Comparison of ENCODE assay signal across 23 cellular contexts in genomic region chr2:240255165-240255491, GRCh38.
DNase-seq lines count a peak whose midpoint lies in the region; ATAC-seq and TF ChIP-seq lines count a peak whose summit lies in the region.
"Had no signal": no experiment of that assay in that cellular context is flagged by ENCODE, and none has a peak within 500 bp of the region (broad histone marks: within the 10 kb centered on the region; RNA-seq: fewer than 3 reads in every experiment).

No MANE protein-coding gene starts in this region.

- BruUV-seq in A673 (replicated peaks; lab: Mats Ljungman, UMichigan) = no TSS peak

- peak; percentile 6 for DNase-seq in activated CD8-positive, alpha-beta T cell treated with anti-CD3 and anti-CD28 coated beads, Interleukin-2, amount 10 ng/mL, durations not matched to agents 7 days and 5 days
- no peak for DNase-seq in activated CD8-positive, alpha-beta T cell treated with anti-CD3 and anti-CD28 coated beads for 36 hours
- DNase-seq in mesenteric fat pad (ENCODE audit: low spot score) = peak; percentile 82
- peak; percentile 23 for DNase-seq in stomach
- no peak for DNase-seq in naive thymus-derived CD8-positive, alpha-beta T cell
- no peak for DNase-seq in A673 (ENCODE audit: low spot score)
- DNase-seq: activated CD8-positive, alpha-beta memory T cell treated with anti-CD3 and anti-CD28 coated beads, Interleukin-2, amount 10 ng/mL, durations not matched to agents 7 days and 5 days; cerebellar nuclear complex; DMS79; GF-D8; GOT3; Karpas-422; left colon; NCI-H1694; NCI-H2171 treated with DMSO at 0.1 percent for 48 hours; NCI-H524 treated with DMSO at 0.1 percent for 48 hours had no signal

- no peak for ATAC-seq in activated CD8-positive, alpha-beta T cell treated with anti-CD3 and anti-CD28 coated beads, Interleukin-2, amount 10 ng/mL, durations not matched to agents 7 days and 5 days
- ATAC-seq in activated CD8-positive, alpha-beta T cell treated with anti-CD3 and anti-CD28 coated beads for 36 hours = no peak
- ATAC-seq in naive thymus-derived CD8-positive, alpha-beta T cell = no peak
- ATAC-seq in HG02588 (IDR thresholded peaks at IDR 0.05; ENCODE audit: unreplicated experiment) = no peak
- ATAC-seq: activated CD8-positive, alpha-beta memory T cell treated with anti-CD3 and anti-CD28 coated beads, Interleukin-2, amount 10 ng/mL, durations not matched to agents 7 days and 5 days; heart left ventricle; left colon; natural killer cell treated with Interleukin-12 subunit alpha and Interleukin-12 subunit beta and Interleukin-15 and Interleukin-18, amount 100 ng/mL, for 72 hours had no signal

- CTCF ChIA-PET in activated CD8-positive, alpha-beta T cell treated with anti-CD3 and anti-CD28 coated beads, Interleukin-2, amount 10 ng/mL, durations not matched to agents 7 days and 5 days (lab: Charles Lee) = no interaction called here
- CTCF ChIA-PET in activated CD8-positive, alpha-beta T cell treated with anti-CD3 and anti-CD28 coated beads for 36 hours (lab: Charles Lee) = no interaction called here
- CTCF ChIA-PET in A673 (lab: Charles Lee) = no interaction called here

- no peaks in the 10 kb centered on the region for H3K9me3 ChIP-seq in stomach
- no peaks in the 10 kb centered on the region for H3K9me3 ChIP-seq in A673 (ENCODE audit: low read depth, low read length, poor library complexity, severe bottlenecking)
- H3K9me3 ChIP-seq: heart left ventricle, SJSA1 had no signal

- H3K27ac Mint-ChIP-seq in activated CD8-positive, alpha-beta T cell treated with anti-CD3 and anti-CD28 coated beads, Interleukin-2, amount 10 ng/mL, durations not matched to agents 7 days and 5 days = no peak overlapping the region
- no peak overlapping the region for H3K27ac Mint-ChIP-seq in activated CD8-positive, alpha-beta T cell treated with anti-CD3 and anti-CD28 coated beads for 36 hours
- peak overlapping the region in 4 of 5 experiments; percentile 14 to 86 (median 36) for H3K27ac Mint-ChIP-seq in brain
- peak overlapping the region in 1 of 10 donors; percentile 47 for H3K27ac Mint-ChIP-seq in naive thymus-derived CD8-positive, alpha-beta T cell
- H3K27ac Mint-ChIP-seq: activated CD8-positive, alpha-beta memory T cell treated with anti-CD3 and anti-CD28 coated beads, Interleukin-2, amount 10 ng/mL, durations not matched to agents 7 days and 5 days; activated naive CD8-positive, alpha-beta T cell; activated T-helper 1 cell treated with anti-CD3 and anti-CD28 coated beads, Interleukin-12 subunit alpha, Interleukin-12 subunit beta, Interleukin-2, Interleukin-4 antibody, amounts not matched to agents 30 ng/mL and 10 ng/mL and 1 ng/mL, durations not matched to agents 14 hours and 24 hours and 36 hours; natural killer cell treated with Interleukin-12 subunit alpha and Interleukin-12 subunit beta and Interleukin-15 and Interleukin-18, amount 100 ng/mL, for 72 hours had no signal

- WGBS in stomach, 5 donors = 83 to 88% (median 86%) methylated on average over 8 of the region's 8 CpGs

- TF ChIP-seq CTCF in activated CD8-positive, alpha-beta T cell treated with anti-CD3 and anti-CD28 coated beads for 36 hours (IDR thresholded peaks at IDR 0.05) = no peak
- TF ChIP-seq CTCF in brain (conservative IDR thresholded peaks at IDR 0.05) = no peak
- no peak for TF ChIP-seq CTCF in stomach (IDR thresholded peaks at IDR 0.05)
- TF ChIP-seq CTCF in A673 (conservative IDR thresholded peaks at IDR 0.05; ENCODE audit: low read depth, low read length) = no peak

- TF ChIP-seq POLR2A in stomach (IDR thresholded peaks at IDR 0.05) = no peak

- H3K27me3 ChIP-seq in stomach (no peaks in the 10 kb centered on the region), A673 (replicated peaks; ENCODE audit: insufficient read depth, low read depth, low read length, poor library complexity) (no peaks in the 10 kb centered on the region)
- H3K27me3 ChIP-seq: heart left ventricle, SJSA1 had no signal

- peaks cover 13 to 32% (median 23%) of the 10 kb centered on the region in 4 donors for H3K4me1 ChIP-seq in stomach
- H3K4me1 ChIP-seq in A673 (ENCODE audit: insufficient read depth, low read length, poor library complexity, severe bottlenecking) = no peaks in the 10 kb centered on the region

- no peaks in the 10 kb centered on the region for H3K36me3 Mint-ChIP-seq in activated CD8-positive, alpha-beta T cell treated with anti-CD3 and anti-CD28 coated beads, Interleukin-2, amount 10 ng/mL, durations not matched to agents 7 days and 5 days (ENCODE audit: low read depth)
- H3K36me3 Mint-ChIP-seq in activated CD8-positive, alpha-beta T cell treated with anti-CD3 and anti-CD28 coated beads for 36 hours (ENCODE audit: low read depth) = no peaks in the 10 kb centered on the region
- no peaks in the 10 kb centered on the region for H3K36me3 Mint-ChIP-seq in brain
- no peaks in the 10 kb centered on the region for H3K36me3 Mint-ChIP-seq in naive thymus-derived CD8-positive, alpha-beta T cell
- H3K36me3 Mint-ChIP-seq: activated CD8-positive, alpha-beta memory T cell treated with anti-CD3 and anti-CD28 coated beads, Interleukin-2, amount 10 ng/mL, durations not matched to agents 7 days and 5 days; activated naive CD8-positive, alpha-beta T cell; natural killer cell treated with Interleukin-12 subunit alpha and Interleukin-12 subunit beta and Interleukin-15 and Interleukin-18, amount 100 ng/mL, for 72 hours had no signal

- H3K27ac ChIP-seq in stomach (no peak overlapping the region), A673 (ENCODE audit: low read depth, low read length, poor library complexity, severe bottlenecking) (no peak overlapping the region)
- H3K27ac ChIP-seq: SJSA1 had no signal

- intact Hi-C loops in activated CD8-positive, alpha-beta T cell treated with anti-CD3 and anti-CD28 coated beads for 36 hours (cut with micrococcal nuclease) = no loop called here
- intact Hi-C loops in stomach (cut with DNase I; ENCODE audit: low total_unique reads) (no loop called here), A673 (cut with micrococcal nuclease; ENCODE audit: unreplicated experiment) (no loop called here)

- no peaks in the 10 kb centered on the region for H3K4me1 Mint-ChIP-seq in activated CD8-positive, alpha-beta T cell treated with anti-CD3 and anti-CD28 coated beads, Interleukin-2, amount 10 ng/mL, durations not matched to agents 7 days and 5 days (ENCODE audit: low read depth)
- no peaks in the 10 kb centered on the region for H3K4me1 Mint-ChIP-seq in activated CD8-positive, alpha-beta T cell treated with anti-CD3 and anti-CD28 coated beads for 36 hours (ENCODE audit: low read depth)
- peaks cover 51% of the 10 kb centered on the region for H3K4me1 Mint-ChIP-seq in brain
- no peaks in the 10 kb centered on the region for H3K4me1 Mint-ChIP-seq in naive thymus-derived CD8-positive, alpha-beta T cell
- H3K4me1 Mint-ChIP-seq: activated CD8-positive, alpha-beta memory T cell treated with anti-CD3 and anti-CD28 coated beads, Interleukin-2, amount 10 ng/mL, durations not matched to agents 7 days and 5 days had no signal

- POLR2A ChIA-PET in activated CD8-positive, alpha-beta T cell treated with anti-CD3 and anti-CD28 coated beads, Interleukin-2, amount 10 ng/mL, durations not matched to agents 7 days and 5 days (lab: Charles Lee) = interaction anchor here (0.6 kb wide), 1 partner anchor 676 kb away, joined by 3 read pairs; no protein-coding TSS in a partner anchor
- POLR2A ChIA-PET in activated CD8-positive, alpha-beta T cell treated with anti-CD3 and anti-CD28 coated beads for 36 hours (lab: Charles Lee) = no interaction called here
- POLR2A ChIA-PET in naive thymus-derived CD8-positive, alpha-beta T cell (lab: Charles Lee) = no interaction called here
- POLR2A ChIA-PET in A673 (lab: Charles Lee; ENCODE audit: low non-redundant PET) = no interaction called here

- no peaks in the 10 kb centered on the region for H3K27me3 Mint-ChIP-seq in activated CD8-positive, alpha-beta T cell treated with anti-CD3 and anti-CD28 coated beads, Interleukin-2, amount 10 ng/mL, durations not matched to agents 7 days and 5 days (ENCODE audit: low read depth)
- H3K27me3 Mint-ChIP-seq in activated CD8-positive, alpha-beta T cell treated with anti-CD3 and anti-CD28 coated beads for 36 hours = no peaks in the 10 kb centered on the region
- peaks cover 3% of the 10 kb centered on the region for H3K27me3 Mint-ChIP-seq in brain
- peaks cover 0 to 39% (median 4%) of the 10 kb centered on the region in 5 donors for H3K27me3 Mint-ChIP-seq in naive thymus-derived CD8-positive, alpha-beta T cell
- H3K27me3 Mint-ChIP-seq: activated CD8-positive, alpha-beta memory T cell treated with anti-CD3 and anti-CD28 coated beads, Interleukin-2, amount 10 ng/mL, durations not matched to agents 7 days and 5 days; activated naive CD8-positive, alpha-beta T cell had no signal

- TF ChIP-seq EP300 in stomach (IDR thresholded peaks at IDR 0.05) = no peak

- no peak overlapping the region for H3K4me3 ChIP-seq in stomach
- no peak overlapping the region for H3K4me3 ChIP-seq in A673 (ENCODE audit: low read depth, low read length, poor library complexity, severe bottlenecking)
- H3K4me3 ChIP-seq: heart left ventricle, SJSA1 had no signal

- H3K36me3 ChIP-seq in stomach (no peaks in the 10 kb centered on the region), A673 (ENCODE audit: insufficient read depth, low read length, poor library complexity, severe bottlenecking) (no peaks in the 10 kb centered on the region)
- H3K36me3 ChIP-seq: heart left ventricle, SJSA1 had no signal

- H3K9me3 Mint-ChIP-seq in activated CD8-positive, alpha-beta T cell treated with anti-CD3 and anti-CD28 coated beads, Interleukin-2, amount 10 ng/mL, durations not matched to agents 7 days and 5 days (ENCODE audit: insufficient read depth) = no peaks in the 10 kb centered on the region
- no peaks in the 10 kb centered on the region for H3K9me3 Mint-ChIP-seq in activated CD8-positive, alpha-beta T cell treated with anti-CD3 and anti-CD28 coated beads for 36 hours
- H3K9me3 Mint-ChIP-seq in brain = peaks cover 0 to 7% (median 6%) of the 10 kb centered on the region in 5 experiments
- H3K9me3 Mint-ChIP-seq in naive thymus-derived CD8-positive, alpha-beta T cell = no peaks in the 10 kb centered on the region
- H3K9me3 Mint-ChIP-seq: activated T-helper 1 cell treated with anti-CD3 and anti-CD28 coated beads, Interleukin-12 subunit alpha, Interleukin-12 subunit beta, Interleukin-2, Interleukin-4 antibody, amounts not matched to agents 30 ng/mL and 10 ng/mL and 1 ng/mL, durations not matched to agents 14 hours and 24 hours and 36 hours; natural killer cell treated with Interleukin-12 subunit alpha and Interleukin-12 subunit beta and Interleukin-15 and Interleukin-18, amount 100 ng/mL, for 72 hours had no signal

- H3K4me3 Mint-ChIP-seq in activated CD8-positive, alpha-beta T cell treated with anti-CD3 and anti-CD28 coated beads, Interleukin-2, amount 10 ng/mL, durations not matched to agents 7 days and 5 days = no peak overlapping the region
- H3K4me3 Mint-ChIP-seq in activated CD8-positive, alpha-beta T cell treated with anti-CD3 and anti-CD28 coated beads for 36 hours = no peak overlapping the region
- no peak overlapping the region for H3K4me3 Mint-ChIP-seq in brain
- no peak overlapping the region for H3K4me3 Mint-ChIP-seq in naive thymus-derived CD8-positive, alpha-beta T cell
- H3K4me3 Mint-ChIP-seq: activated CD8-positive, alpha-beta memory T cell treated with anti-CD3 and anti-CD28 coated beads, Interleukin-2, amount 10 ng/mL, durations not matched to agents 7 days and 5 days; activated naive CD8-positive, alpha-beta T cell; activated T-helper 1 cell treated with anti-CD3 and anti-CD28 coated beads, Interleukin-12 subunit alpha, Interleukin-12 subunit beta, Interleukin-2, Interleukin-4 antibody, amounts not matched to agents 30 ng/mL and 10 ng/mL and 1 ng/mL, durations not matched to agents 14 hours and 24 hours and 36 hours; natural killer cell treated with Interleukin-12 subunit alpha and Interleukin-12 subunit beta and Interleukin-15 and Interleukin-18, amount 100 ng/mL, for 72 hours had no signal

Comparison
In these comparisons a context has a peak if more than half of its experiments do, and no peak if none do; other contexts are left out.
1. DNase-seq: peak in activated CD8-positive, alpha-beta T cell treated with anti-CD3 and anti-CD28 coated beads, Interleukin-2, amount 10 ng/mL, durations not matched to agents 7 days and 5 days (single experiment), mesenteric fat pad (single experiment) and stomach (single experiment); none in activated CD8-positive, alpha-beta T cell treated with anti-CD3 and anti-CD28 coated beads for 36 hours (single experiment), naive thymus-derived CD8-positive, alpha-beta T cell (0 of 10) and A673 (single experiment).
2. H3K27ac Mint-ChIP-seq: peak in brain (4 of 5); none in activated CD8-positive, alpha-beta T cell treated with anti-CD3 and anti-CD28 coated beads, Interleukin-2, amount 10 ng/mL, durations not matched to agents 7 days and 5 days (single experiment) and activated CD8-positive, alpha-beta T cell treated with anti-CD3 and anti-CD28 coated beads for 36 hours (single experiment).